31 cellular contexts compared by ENCODE assay signal in the genomic region with DNA sequence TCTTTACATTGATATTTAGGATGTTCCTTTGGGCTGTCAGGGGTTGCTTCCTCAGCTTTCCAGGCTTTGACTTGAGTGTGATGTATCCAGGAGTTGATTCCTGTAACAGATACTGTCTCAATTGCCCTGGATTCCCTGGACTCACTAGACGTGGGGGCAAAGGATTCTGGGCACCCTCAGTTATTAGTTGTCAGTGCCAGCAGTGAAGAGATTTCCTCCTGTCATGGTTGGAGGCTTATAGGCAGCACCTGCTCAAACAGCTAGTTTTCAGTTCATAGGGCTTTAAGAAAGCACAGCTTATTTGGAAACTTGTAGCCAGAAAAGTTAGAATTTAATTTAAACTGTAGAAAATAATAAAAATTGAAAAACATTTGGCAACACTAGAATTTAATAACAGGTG. TPM values are rescaled to one million over a fixed set of nuclear protein-coding genes. Genes with fewer than 3 reads are reported as not detected.
"Had no signal": no experiment of that assay in that cellular context is flagged by ENCODE, and none has a peak within 500 bp of the region (broad histone marks: within the 10 kb centered on the region; RNA-seq: fewer than 3 reads in every experiment).

No MANE protein-coding gene starts in this region.

- DNase-seq: Karpas-422, KBM-7, MM.1S, NCI-H1092, NCI-H1105, NCI-H1417 treated with DMSO at 0.1 percent for 48 hours, NCI-H1436 treated with DMSO at 0.1 percent for 48 hours, NCI-H1694 treated with DMSO at 0.1 percent for 48 hours, NCI-H187 treated with DMSO at 0.1 percent for 48 hours, NCI-H2029, NCI-H2081, NCI-H2171 treated with DMSO at 0.1 percent for 48 hours, NCI-H2227 treated with DMSO at 0.1 percent for 48 hours, NCI-H345, NCI-H446, NCI-H524 treated with DMSO at 0.1 percent for 48 hours, NCI-H774, PC-9, SHP77, SIG-M5, SJCRH30, T-cell had no signal

- H3K27ac ChIP-seq: KMS-11, PC-9, RWPE1, SJCRH30, SK-N-MC had no signal

- H3K36me3 ChIP-seq: SJCRH30 had no signal

- H3K4me1 ChIP-seq: SJCRH30 had no signal

- H3K27me3 ChIP-seq: SJCRH30 had no signal

- H3K4me3 ChIP-seq: PC-9, SJCRH30, SK-N-MC had no signal

RNA-seq across cellular contexts. Expression of a gene that starts 9.5 kb away (rescaled TPM):
- total RNA-seq: LHCN-M2, NCI-H460, OCI-LY7, PC-9, Right ventricle myocardium inferior, RPMI7951, SJCRH30, SK-MEL-5 had no signal
